ENCODE assay signal across 21 cellular contexts in the genomic region with DNA sequence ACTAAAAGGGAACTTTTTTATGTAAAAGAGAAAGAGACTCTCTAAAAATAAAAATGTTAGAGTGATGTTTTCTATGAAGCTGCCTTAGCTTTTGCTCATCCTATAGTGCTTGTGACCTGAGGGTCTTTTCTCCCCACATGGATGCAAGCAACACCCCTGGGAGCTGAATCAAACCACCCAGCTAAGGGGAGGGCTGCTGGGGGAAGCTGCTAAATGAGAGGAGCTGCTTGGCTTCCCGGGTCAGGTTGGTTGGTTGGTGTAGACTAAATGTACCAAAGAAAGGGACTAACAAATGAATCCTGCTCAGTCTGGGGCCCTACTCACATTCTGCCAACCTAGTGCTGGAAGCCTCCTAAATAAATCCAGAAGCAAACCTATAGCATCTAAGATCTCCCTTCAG. TPM values are rescaled to one million over a fixed set of nuclear protein-coding genes. Genes with fewer than 3 reads are reported as not detected.
DNase-seq lines count a peak whose midpoint lies in the region; ATAC-seq, FAIRE-seq and TF ChIP-seq lines count a peak whose summit lies in the region.
"Had no signal": no experiment of that assay in that cellular context is flagged by ENCODE, and none has a peak within 500 bp of the region (broad histone marks: within the 10 kb centered on the region; RNA-seq: fewer than 3 reads in every experiment).

No MANE protein-coding gene starts in this region.

- H3K4me3 ChIP-seq in BLaER1 (no peak overlapping the region), mesodermal cell (ENCODE audit: extremely low read depth, insufficient read depth, low read length, poor library complexity, severe bottlenecking) (no peak overlapping the region), rectal smooth muscle tissue (ENCODE audit: low read length) (no peak overlapping the region), small intestine (ENCODE audit: low read depth in 1 of 2, low read length in 2 of 2) (no peak overlapping the region)
- H3K4me3 ChIP-seq: A549 had no signal

- no peak overlapping the region for H3K9ac ChIP-seq in BLaER1
- H3K9ac ChIP-seq in rectal smooth muscle tissue (ENCODE audit: low read length), result no peak overlapping the region
- H3K9ac ChIP-seq: KMS-11, SK-N-SH had no signal

- DNase-seq in activated B cell treated with CpG ODN at 0.5 μM for 24 hours, result no peak
- no peak for DNase-seq in CD1c-positive myeloid dendritic cell (ENCODE audit: extremely low spot score)
- DNase-seq in COLO829 (ENCODE audit: low spot score), result no peak
- DNase-seq in activated gamma-delta T cell (lab: John Stamatoyannopoulos, UW), result no peak
- no peak for DNase-seq in small intestine
- DNase-seq: COR-L47, DMS 273 treated with DMSO at 0.1 percent for 48 hours, DND-41, H7, NCI-H1417 treated with DMSO at 0.1 percent for 48 hours, NCI-H1930, NCI-H774, RPMI8226, SHP77 treated with DMSO at 0.1 percent for 48 hours, SK-N-SH had no signal

- H3K4me1 ChIP-seq in BLaER1 (peaks cover 70% of the 10 kb centered on the region), mesodermal cell (ENCODE audit: control insufficient read depth, insufficient read depth, low read length, poor library complexity, severe bottlenecking) (peaks cover 12% of the 10 kb centered on the region), rectal smooth muscle tissue (ENCODE audit: control insufficient read depth, insufficient read depth, low read length) (peaks cover 14% of the 10 kb centered on the region), small intestine (ENCODE audit: control insufficient read depth in 2 of 2, insufficient read depth in 1 of 2, low read depth in 1 of 2, low read length in 1 of 2) (no peaks in the 10 kb centered on the region)

- no peak for TF ChIP-seq CTCF in activated B cell treated with CpG ODN at 0.5 μM for 24 hours (IDR thresholded peaks at IDR 0.05)

- no peak overlapping the region for H3K27ac ChIP-seq in BLaER1
- H3K27ac ChIP-seq in mesodermal cell (ENCODE audit: low read depth, low read length, severe bottlenecking), result peak overlapping the region; percentile 23
- H3K27ac ChIP-seq in rectal smooth muscle tissue (ENCODE audit: low read depth, low read length), result peak overlapping the region; percentile 64
- no peak overlapping the region for H3K27ac ChIP-seq in small intestine (ENCODE audit: low read depth in 1 of 2, low read length in 1 of 2)
- H3K27ac ChIP-seq: A549, KMS-11 had no signal

- H4K20me1 ChIP-seq in BLaER1, result peaks cover 19% of the 10 kb centered on the region; the same call in 1 of the 2 replicates

- H3K9me3 Mint-ChIP-seq in activated B cell treated with CpG ODN at 0.5 μM for 24 hours, result no peaks in the 10 kb centered on the region

- no peak for ATAC-seq in activated B cell treated with CpG ODN at 0.5 μM for 24 hours (ENCODE audit: low read depth)
- ATAC-seq: A549 had no signal

- no peaks in the 10 kb centered on the region for H3K9me3 ChIP-seq in BLaER1
- no peaks in the 10 kb centered on the region for H3K9me3 ChIP-seq in mesodermal cell (ENCODE audit: control insufficient read depth, low read length)
- no peaks in the 10 kb centered on the region for H3K9me3 ChIP-seq in small intestine (ENCODE audit: control insufficient read depth, low read depth)
- H3K9me3 ChIP-seq: A549, SK-N-SH had no signal

- peak overlapping the region; percentile 78 for H3K4me2 ChIP-seq in BLaER1
- H3K4me2 ChIP-seq: A549, KMS-11, SK-N-SH had no signal

- intact Hi-C loops in activated B cell treated with CpG ODN at 0.5 μM for 24 hours (cut with micrococcal nuclease), result no loop called here

- WGBS in mesodermal cell (ENCODE audit: insufficient coverage in 2 of 2), 2 experiments, result 60% methylated on average over 1 of the region's 1 CpG; no CpG with 5 or more reads in 1 of the 2 experiments
- 76 to 86% (median 85%) methylated on average over 1 of the region's 1 CpG for WGBS in small intestine, 3 donors

- H3K27me3 Mint-ChIP-seq in activated B cell treated with CpG ODN at 0.5 μM for 24 hours, result no peaks in the 10 kb centered on the region

- H3K27me3 ChIP-seq in BLaER1 (peaks cover 30% of the 10 kb centered on the region), rectal smooth muscle tissue (ENCODE audit: control insufficient read depth, insufficient read depth, low read length) (no peaks in the 10 kb centered on the region), small intestine (ENCODE audit: control insufficient read depth in 2 of 2, insufficient read depth in 2 of 2, low read length in 2 of 2) (peaks cover 0 to 18% of the 10 kb centered on the region in 2 donors)

- peaks cover 67% of the 10 kb centered on the region for H3K4me1 Mint-ChIP-seq in activated B cell treated with CpG ODN at 0.5 μM for 24 hours

- H3K4me3 Mint-ChIP-seq in activated B cell treated with CpG ODN at 0.5 μM for 24 hours, result no peak overlapping the region

- peaks cover 48% of the 10 kb centered on the region for H3K36me3 Mint-ChIP-seq in activated B cell treated with CpG ODN at 0.5 μM for 24 hours (ENCODE audit: low read depth)

- CTCF ChIA-PET in activated B cell treated with CpG ODN at 0.5 μM for 24 hours (lab: Charles Lee), result interaction anchor here (1.0 kb wide), 1 partner anchor 134 kb away, joined by 3 read pairs; no protein-coding TSS in a partner anchor

- no peak for FAIRE-seq in small intestine (lab: Jason Lieb, UNC)
- FAIRE-seq: A549, G401.6 had no signal

- no peaks in the 10 kb centered on the region for H3K36me3 ChIP-seq in BLaER1
- H3K36me3 ChIP-seq in mesodermal cell (ENCODE audit: control insufficient read depth, insufficient read depth, low read length), result no peaks in the 10 kb centered on the region
- no peaks in the 10 kb centered on the region for H3K36me3 ChIP-seq in rectal smooth muscle tissue (ENCODE audit: control insufficient read depth, insufficient read depth, low read length)
- H3K36me3 ChIP-seq in small intestine (ENCODE audit: control insufficient read depth in 2 of 2, insufficient read depth in 2 of 2, low read length in 2 of 2), result no peaks in the 10 kb centered on the region

- peak overlapping the region; percentile 50 for H3K27ac Mint-ChIP-seq in activated B cell treated with CpG ODN at 0.5 μM for 24 hours

- POLR2A ChIA-PET in activated B cell treated with CpG ODN at 0.5 μM for 24 hours (lab: Charles Lee), result interaction anchor here (1.2 to 10.9 kb wide), 2 partner anchors 33 to 127 kb away, joined by 7 to 149 read pairs; partner anchors contain the start of gene AFF3

RNA-seq across cellular contexts. Expression of gene AFF3, which starts 35.0 kb away (rescaled TPM):
- total RNA-seq in activated B cell treated with CpG ODN at 0.5 μM for 24 hours, result 228 and 271 TPM in 2 replicates
- 12.8 TPM for polyA plus RNA-seq in mesodermal cell (2013, experiment 1 of 2)
- polyA plus RNA-seq in mesodermal cell (2013, experiment 2 of 2), result 6.5 TPM
- polyA plus RNA-seq in small intestine, result under 1 TPM in 2 of 3 donors, not detected in 1; 0.27 to 0.92 TPM
- polyA plus RNA-seq: A549 had no signal

Comparison
In these comparisons a context has a peak if more than half of its experiments do, and no peak if none do; other contexts are left out.
1. H3K27ac ChIP-seq: peak in mesodermal cell (single experiment) and rectal smooth muscle tissue (single experiment); none in BLaER1 (single experiment) and small intestine (0 of 2).